Comparison of ENCODE assay signal across 17 cellular contexts in the genomic region with DNA sequence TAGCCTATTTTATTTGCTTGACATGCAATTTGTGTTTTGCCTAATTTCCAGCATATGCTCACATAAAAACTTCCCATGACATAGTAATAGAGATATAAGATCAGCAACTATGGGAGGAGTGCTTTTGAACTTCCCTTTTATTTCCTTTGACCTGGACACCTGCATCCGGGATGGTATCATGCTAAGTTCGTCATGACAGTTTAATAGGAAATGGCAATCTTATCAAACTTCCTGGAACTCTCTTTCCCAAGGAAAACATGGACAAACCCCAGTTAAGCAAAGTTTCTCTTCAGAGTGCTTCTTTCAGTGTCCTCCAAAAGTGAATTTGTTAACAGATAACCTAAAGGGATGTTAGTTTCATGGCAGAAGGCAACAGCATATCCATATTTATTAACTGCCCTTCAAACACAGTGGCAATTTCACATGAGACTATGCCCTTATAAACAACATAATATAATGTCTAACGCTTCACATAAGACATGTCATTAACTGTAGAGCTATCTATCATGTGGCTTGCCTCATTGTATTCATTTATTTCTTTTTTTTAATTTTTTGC.
"Had no signal": no experiment of that assay in that cellular context is flagged by ENCODE, and none has a peak within 500 bp of the region (broad histone marks: within the 10 kb centered on the region; RNA-seq: fewer than 3 reads in every experiment).

No MANE protein-coding gene starts in this region.

- H3K27me3 Mint-ChIP-seq: naive thymus-derived CD4-positive, alpha-beta T cell had no signal

- H3K36me3 ChIP-seq: cardiac muscle cell, pancreas, transverse colon, vagina had no signal

- FAIRE-seq: frontal cortex, islet of Langerhans had no signal

- H3K4me1 Mint-ChIP-seq: naive thymus-derived CD4-positive, alpha-beta T cell had no signal

- DNase-seq: activated CD4-positive, CD25-positive, alpha-beta regulatory T cell treated with anti-CD3 and anti-CD28 coated beads, Interleukin-2, amount 50 U/mL, for 72 hours; activated naive CD4-positive, alpha-beta T cell treated with anti-CD3 and anti-CD28 coated beads for 36 hours; activated T-cell treated with anti-CD3 and anti-CD28 coated beads for 4 hours; left colon; mucosa of descending colon; naive thymus-derived CD4-positive, alpha-beta T cell; pancreas; stimulated activated CD4-positive, alpha-beta T cell treated with anti-CD3 and anti-CD28 coated beads, Interleukin-4, amount 100 ng/mL, for 4 hours; stimulated activated CD8-positive, alpha-beta memory T cell treated with anti-CD3 and anti-CD28 coated beads, Interleukin-4, amount 100 ng/mL, for 48 hours; stimulated activated naive CD4-positive, alpha-beta T cell treated with Interleukin-2 at 50 U/mL for 16 hours; substantia nigra; transverse colon had no signal

- H3K4me1 ChIP-seq: pancreas, transverse colon, vagina had no signal

- H3K9me3 ChIP-seq: mucosa of descending colon, pancreas, transverse colon, vagina had no signal

- H3K27ac ChIP-seq: cardiac muscle cell, pancreas, transverse colon, vagina had no signal

- H3K27ac Mint-ChIP-seq: activated naive CD4-positive, alpha-beta T cell treated with anti-CD3 and anti-CD28 coated beads for 36 hours; activated T-helper 2 cell treated with anti-CD3 and anti-CD28 coated beads, Interferon-gamma antibody, Interleukin-2, Interleukin-4, amounts not matched to agents 10 μg/mL and 5 μg/mL and 100 μg/mL, durations not matched to agents 14 hours and 24 hours and 36 hours; naive thymus-derived CD4-positive, alpha-beta T cell had no signal

- H3K9me3 Mint-ChIP-seq: activated naive CD4-positive, alpha-beta T cell treated with anti-CD3 and anti-CD28 coated beads for 36 hours; activated T-helper 2 cell treated with anti-CD3 and anti-CD28 coated beads, Interferon-gamma antibody, Interleukin-2, Interleukin-4, amounts not matched to agents 10 μg/mL and 5 μg/mL and 100 μg/mL, durations not matched to agents 14 hours and 24 hours and 36 hours had no signal

- H3K4me3 ChIP-seq: cardiac muscle cell, mucosa of descending colon, pancreas, transverse colon, vagina had no signal

- H3K36me3 Mint-ChIP-seq: naive thymus-derived CD4-positive, alpha-beta T cell had no signal

- ATAC-seq: left colon; mucosa of descending colon; naive thymus-derived CD4-positive, alpha-beta T cell; pancreas had no signal

- H3K4me3 Mint-ChIP-seq: activated naive CD4-positive, alpha-beta T cell treated with anti-CD3 and anti-CD28 coated beads for 36 hours; naive thymus-derived CD4-positive, alpha-beta T cell had no signal

- H3K27me3 ChIP-seq: cardiac muscle cell, pancreas, transverse colon, vagina had no signal
